Comparison of ENCODE assay signal across 15 cellular contexts in the genomic region with DNA sequence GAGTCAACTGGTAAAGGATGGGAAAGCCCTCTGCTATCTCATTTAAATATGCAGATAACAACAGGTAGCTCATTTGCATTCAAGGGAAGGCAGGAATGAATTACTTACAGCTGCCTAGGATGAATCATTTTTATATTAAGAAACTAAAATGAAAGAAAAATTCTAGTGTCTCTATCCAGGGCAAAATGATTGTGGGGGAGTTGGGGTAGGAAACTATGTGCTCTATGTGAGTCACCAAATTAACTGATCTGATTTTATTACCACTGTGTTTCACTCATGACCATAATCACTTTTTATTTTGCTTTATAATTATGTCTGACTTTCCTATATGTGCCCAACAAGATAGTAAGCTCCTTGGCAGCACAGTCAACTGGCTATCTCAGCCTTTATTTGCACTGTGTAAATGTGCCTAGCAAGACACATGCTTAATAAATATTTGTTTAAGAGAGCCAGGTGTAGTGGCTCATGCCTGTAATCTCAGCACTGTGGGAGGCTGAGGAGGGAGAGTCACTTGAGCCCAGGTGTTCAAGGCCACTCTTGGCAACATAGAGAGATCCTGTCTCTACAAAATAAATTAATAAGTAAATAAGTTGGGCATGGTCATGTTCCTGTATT.
DNase-seq lines count a peak whose midpoint lies in the region; ATAC-seq and TF ChIP-seq lines count a peak whose summit lies in the region.
"Had no signal": no experiment of that assay in that cellular context is flagged by ENCODE, and none has a peak within 500 bp of the region (broad histone marks: within the 10 kb centered on the region; RNA-seq: fewer than 3 reads in every experiment).

No MANE protein-coding gene starts in this region.

- in situ Hi-C loops in G401 (cut with HindIII; ENCODE audit: low sequenced_read_pairs), result no loop called here

- H3K36me3 ChIP-seq in RWPE2 (ENCODE audit: low read depth) (no peaks in the 10 kb centered on the region), mucosa of descending colon (ENCODE audit: low read depth) (no peaks in the 10 kb centered on the region), testis (ENCODE audit: low read depth, missing control alignments) (no peaks in the 10 kb centered on the region)
- H3K36me3 ChIP-seq: thoracic aorta had no signal

- no peak for TF ChIP-seq POLR2A in testis (IDR thresholded peaks at IDR 0.05)

- ATAC-seq in RWPE2 (ENCODE audit: low read depth) (peak; percentile 46), mucosa of descending colon (peak; percentile 94), GM18909 (IDR thresholded peaks at IDR 0.05; ENCODE audit: poor library complexity, unreplicated experiment) (no peak)
- ATAC-seq: T-helper 17 cell had no signal

- H3K9me3 ChIP-seq in RWPE2 (ENCODE audit: severe bottlenecking) (no peaks in the 10 kb centered on the region), mucosa of descending colon (no peaks in the 10 kb centered on the region), testis (no peaks in the 10 kb centered on the region)
- H3K9me3 ChIP-seq: thoracic aorta had no signal

- intact Hi-C loops in mucosa of descending colon (cut with DNase I, micrococcal nuclease) (no loop called here), testis (cut with DNase I; ENCODE audit: low total_unique reads) (no loop called here)

- DNase-seq in DMS153 (lab: John Stamatoyannopoulos, UW) (peak; percentile 97), NCI-H146 (lab: John Stamatoyannopoulos, UW) (peak; percentile 96), RWPE2 (ENCODE audit: low spot score) (no peak), mucosa of descending colon (peak in 1 of 3 donors; percentile 23), G401 (ENCODE audit: low spot score) (no peak), testis (no peak), NOMO-1 (lab: John Stamatoyannopoulos, UW; ENCODE audit: unreplicated experiment in 2 of 2) (no peak)
- DNase-seq: activated CD4-positive, alpha-beta T cell treated with anti-CD3 and anti-CD28 coated beads for 4 hours; activated T-cell treated with anti-CD3 and anti-CD28 coated beads, Interleukin-2, amount 50 U/mL, for 1 hour; NCI-H446; posterior cingulate gyrus; stimulated activated CD4-positive, alpha-beta T cell treated with anti-CD3 and anti-CD28 coated beads, Interleukin-15, amount 100 ng/mL, for 24 hours; T-helper 17 cell had no signal

- H3K27ac ChIP-seq in RWPE2 (ENCODE audit: poor library complexity, severe bottlenecking) (no peak overlapping the region), testis (no peak overlapping the region)
- H3K27ac ChIP-seq: thoracic aorta had no signal

- no peaks in the 10 kb centered on the region for H3K27me3 ChIP-seq in RWPE2 (ENCODE audit: insufficient read depth, poor library complexity, severe bottlenecking)
- H3K27me3 ChIP-seq in testis, result no peaks in the 10 kb centered on the region

- TF ChIP-seq CTCF in RWPE2 (IDR thresholded peaks at IDR 0.05; ENCODE audit: poor library complexity, severe bottlenecking), result no peak
- no peak for TF ChIP-seq CTCF in mucosa of descending colon (IDR thresholded peaks at IDR 0.05)
- no peak for TF ChIP-seq CTCF in testis (IDR thresholded peaks at IDR 0.05)

- H3K4me1 ChIP-seq in RWPE2 (ENCODE audit: insufficient read depth, poor library complexity, severe bottlenecking) (peaks cover 12% of the 10 kb centered on the region), mucosa of descending colon (ENCODE audit: low read depth) (peaks cover 9% of the 10 kb centered on the region), testis (no peaks in the 10 kb centered on the region)

- H3K4me3 ChIP-seq in RWPE2 (ENCODE audit: severe bottlenecking) (no peak overlapping the region), mucosa of descending colon (no peak overlapping the region), testis (no peak overlapping the region)
- H3K4me3 ChIP-seq: thoracic aorta had no signal

Comparison
In these comparisons a context has a peak if more than half of its experiments do, and no peak if none do; other contexts are left out.
1. DNase-seq: peak in DMS153 (single experiment) and NCI-H146 (single experiment); none in RWPE2 (single experiment), G401 (single experiment), testis (single experiment) and NOMO-1 (0 of 2).